Comparison of ENCODE assay signal across 23 cellular contexts in the genomic region with DNA sequence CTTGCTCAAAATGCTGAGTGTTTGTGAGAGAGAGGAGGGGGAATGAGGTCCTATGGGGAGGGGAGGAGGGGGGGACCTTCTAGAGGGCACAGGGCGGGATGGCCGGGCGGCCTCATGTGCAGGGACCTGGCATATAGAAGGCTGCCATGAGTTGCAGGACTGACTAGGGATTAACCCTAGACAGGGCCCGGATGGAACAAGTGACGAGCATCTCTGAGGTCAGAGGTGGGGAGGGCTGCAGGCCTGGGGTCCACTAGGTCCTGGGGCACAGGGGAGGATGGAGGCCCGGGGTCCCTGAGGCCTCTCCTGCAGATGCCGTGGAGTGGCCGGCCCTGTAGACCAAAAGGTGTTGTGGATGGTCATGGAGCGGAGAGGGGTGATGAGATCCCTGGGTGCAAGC.
"Had no signal": no experiment of that assay in that cellular context is flagged by ENCODE, and none has a peak within 500 bp of the region (broad histone marks: within the 10 kb centered on the region; RNA-seq: fewer than 3 reads in every experiment).

No MANE protein-coding gene starts in this region.

- H3K36me3 Mint-ChIP-seq: immature natural killer cell; natural killer cell treated with Interleukin-12 subunit alpha and Interleukin-12 subunit beta and Interleukin-15 and Interleukin-18, amount 100 ng/mL, for 72 hours; neural progenitor cell; stimulated activated memory B cell treated with anti-CD40 and anti-IgM and Interleukin-4, amounts not matched to agents 10 μg/mL and 1 μg/mL and 100 μg/mL, for 72 hours had no signal

- H3K27me3 ChIP-seq: neural progenitor cell, ovary had no signal

- H3K9ac ChIP-seq: neural progenitor cell had no signal

- H3K4me1 Mint-ChIP-seq: immature natural killer cell; stimulated activated memory B cell treated with anti-CD40 and anti-IgM and Interleukin-4, amounts not matched to agents 10 μg/mL and 1 μg/mL and 100 μg/mL, for 72 hours had no signal

- H3K4me1 ChIP-seq: left ventricle myocardium inferior, psoas muscle, tibial nerve had no signal

- ATAC-seq: left colon; natural killer cell treated with Interleukin-12 subunit alpha and Interleukin-12 subunit beta and Interleukin-15 and Interleukin-18, amount 100 ng/mL, for 72 hours; psoas muscle; right cardiac atrium; stimulated activated memory B cell treated with anti-CD40 and anti-IgM and Interleukin-4, amounts not matched to agents 10 μg/mL and 1 μg/mL and 100 μg/mL, for 72 hours had no signal

- H3K9me3 Mint-ChIP-seq: immature natural killer cell; natural killer cell treated with Interleukin-12 subunit alpha and Interleukin-12 subunit beta and Interleukin-15 and Interleukin-18, amount 100 ng/mL, for 72 hours; neural progenitor cell; stimulated activated memory B cell treated with anti-CD40 and anti-IgM and Interleukin-4, amounts not matched to agents 10 μg/mL and 1 μg/mL and 100 μg/mL, for 72 hours; stimulated activated naive CD8-positive, alpha-beta T cell treated with anti-CD3 and anti-CD28 coated beads, Interleukin-15, Interleukin-2, amounts not matched to agents 100 ng/mL and 50 ng/mL, for 24 hours had no signal

- H3K4me3 ChIP-seq: dorsolateral prefrontal cortex, left ventricle myocardium inferior, lower lobe of right lung, neural progenitor cell, ovary, psoas muscle, sigmoid colon, thoracic aorta, tibial nerve had no signal

- H3K4me3 Mint-ChIP-seq: immature natural killer cell; natural killer cell treated with Interleukin-12 subunit alpha and Interleukin-12 subunit beta and Interleukin-15 and Interleukin-18, amount 100 ng/mL, for 72 hours; neural progenitor cell; stimulated activated memory B cell treated with anti-CD40 and anti-IgM and Interleukin-4, amounts not matched to agents 10 μg/mL and 1 μg/mL and 100 μg/mL, for 72 hours; stimulated activated naive CD8-positive, alpha-beta T cell treated with anti-CD3 and anti-CD28 coated beads, Interleukin-15, Interleukin-2, amounts not matched to agents 100 ng/mL and 50 ng/mL, for 24 hours had no signal

- H3K27ac Mint-ChIP-seq: immature natural killer cell; natural killer cell treated with Interleukin-12 subunit alpha and Interleukin-12 subunit beta and Interleukin-15 and Interleukin-18, amount 100 ng/mL, for 72 hours; neural progenitor cell; stimulated activated memory B cell treated with anti-CD40 and anti-IgM and Interleukin-4, amounts not matched to agents 10 μg/mL and 1 μg/mL and 100 μg/mL, for 72 hours; stimulated activated naive CD8-positive, alpha-beta T cell treated with anti-CD3 and anti-CD28 coated beads, Interleukin-15, Interleukin-2, amounts not matched to agents 100 ng/mL and 50 ng/mL, for 24 hours had no signal

- FAIRE-seq: frontal cortex had no signal

- H2AFZ ChIP-seq: neural progenitor cell had no signal

- H3K27ac ChIP-seq: dorsolateral prefrontal cortex, left ventricle myocardium inferior, lower lobe of right lung, neural progenitor cell, ovary, psoas muscle, sigmoid colon, thoracic aorta, tibial nerve had no signal

- H3K36me3 ChIP-seq: left ventricle myocardium inferior, lower lobe of right lung, neural progenitor cell, ovary, sigmoid colon, thoracic aorta, tibial nerve had no signal

- H3K9me3 ChIP-seq: left ventricle myocardium inferior, lower lobe of right lung, ovary, psoas muscle, sigmoid colon, thoracic aorta, tibial nerve had no signal

- H3K4me2 ChIP-seq: neural progenitor cell had no signal

- DNase-seq: cerebellar nuclear complex; dorsolateral prefrontal cortex; effector CD4-positive, alpha-beta T cell; hypothalamus; immature natural killer cell; islet precursor cell; kidney glomerular epithelial cell; left colon; left ventricle myocardium inferior; lower lobe of right lung; nucleus accumbens; ovary; psoas muscle; right cardiac atrium; sigmoid colon; stimulated activated CD4-positive, alpha-beta T cell treated with anti-CD3 and anti-CD28 coated beads, Interleukin-4, amount 100 ng/mL, for 4 hours had no signal
